Comparison of ENCODE assay signal across 16 cellular contexts in genomic region chr22:22878801-22879674, GRCh38. TPM values are rescaled to one million over a fixed set of nuclear protein-coding genes. Genes with fewer than 3 reads are reported as not detected.
DNase-seq lines count a peak whose midpoint lies in the region; TF ChIP-seq lines count a peak whose summit lies in the region.
"Had no signal": no experiment of that assay in that cellular context is flagged by ENCODE, and none has a peak within 500 bp of the region (broad histone marks: within the 10 kb centered on the region; RNA-seq: fewer than 3 reads in every experiment).

No MANE protein-coding gene starts in this region.

- no peak overlapping the region for H3K4me3 Mint-ChIP-seq in activated naive CD4-positive, alpha-beta T cell treated with anti-CD3 and anti-CD28 coated beads for 36 hours

- H3K27ac ChIP-seq in HUES6 (ENCODE audit: low read depth, low read length), result no peak overlapping the region
- no peak overlapping the region for H3K27ac ChIP-seq in coronary artery
- H3K27ac ChIP-seq in vagina, result no peak overlapping the region
- no peak overlapping the region for H3K27ac ChIP-seq in Peyer's patch
- H3K27ac ChIP-seq: brain microvascular endothelial cell, dorsolateral prefrontal cortex had no signal

- H3K4me1 Mint-ChIP-seq in activated naive CD4-positive, alpha-beta T cell treated with anti-CD3 and anti-CD28 coated beads for 36 hours (ENCODE audit: low read depth), result peaks cover under 1% of the 10 kb centered on the region

- H3K36me3 ChIP-seq in HUES6 (ENCODE audit: control insufficient read depth, insufficient read depth, low read length), result no peaks in the 10 kb centered on the region
- no peaks in the 10 kb centered on the region for H3K36me3 ChIP-seq in vagina
- H3K36me3 ChIP-seq in Peyer's patch, result no peaks in the 10 kb centered on the region
- H3K36me3 ChIP-seq: brain microvascular endothelial cell had no signal

- no peak for TF ChIP-seq CTCF in coronary artery (IDR thresholded peaks at IDR 0.05)
- TF ChIP-seq CTCF in vagina (IDR thresholded peaks at IDR 0.05), result no peak
- TF ChIP-seq CTCF in Peyer's patch (IDR thresholded peaks at IDR 0.05), result no peak

- H3K36me3 Mint-ChIP-seq in activated naive CD4-positive, alpha-beta T cell treated with anti-CD3 and anti-CD28 coated beads for 36 hours (ENCODE audit: low read depth), result no peaks in the 10 kb centered on the region

- H3K27ac Mint-ChIP-seq in activated naive CD4-positive, alpha-beta T cell treated with anti-CD3 and anti-CD28 coated beads for 36 hours, result no peak overlapping the region

- H3K9me3 ChIP-seq in HUES6 (ENCODE audit: control insufficient read depth, insufficient read depth, low read depth, low read length) (no peaks in the 10 kb centered on the region), vagina (no peaks in the 10 kb centered on the region), Peyer's patch (peaks cover 0 to 5% (median 0%) of the 10 kb centered on the region in 4 donors)

- H3K4me3 ChIP-seq in HUES6 (ENCODE audit: low read depth, low read length) (no peak overlapping the region), coronary artery (no peak overlapping the region), vagina (no peak overlapping the region), Peyer's patch (no peak overlapping the region)
- H3K4me3 ChIP-seq: dorsolateral prefrontal cortex had no signal

- TF ChIP-seq POLR2A in vagina (IDR thresholded peaks at IDR 0.05) (no peak), Peyer's patch (IDR thresholded peaks at IDR 0.05) (no peak)

- CTCF ChIA-PET in activated naive CD4-positive, alpha-beta T cell treated with anti-CD3 and anti-CD28 coated beads for 36 hours (lab: Charles Lee), result interaction anchor here (0.7 to 6.8 kb wide), 12 partner anchors 28 to 133 kb away, joined by 3 to 120 read pairs (median 4); no protein-coding TSS in a partner anchor

- no peaks in the 10 kb centered on the region for H3K27me3 Mint-ChIP-seq in activated naive CD4-positive, alpha-beta T cell treated with anti-CD3 and anti-CD28 coated beads for 36 hours (ENCODE audit: low read depth)

- H3K27me3 ChIP-seq in HUES6 (ENCODE audit: control insufficient read depth, insufficient read depth, low read length) (peaks cover 56% of the 10 kb centered on the region), vagina (no peaks in the 10 kb centered on the region), Peyer's patch (no peaks in the 10 kb centered on the region)

- peak overlapping the region; percentile 4 for H3K9ac ChIP-seq in HUES6 (ENCODE audit: low read length)

- H3K4me1 ChIP-seq in HUES6 (ENCODE audit: control insufficient read depth, insufficient read depth, low read length) (no peaks in the 10 kb centered on the region), vagina (no peaks in the 10 kb centered on the region), Peyer's patch (no peaks in the 10 kb centered on the region)

- H3K9me3 Mint-ChIP-seq in activated naive CD4-positive, alpha-beta T cell treated with anti-CD3 and anti-CD28 coated beads for 36 hours, result peaks cover 2% of the 10 kb centered on the region

- DNase-seq in activated naive CD4-positive, alpha-beta T cell treated with anti-CD3 and anti-CD28 coated beads for 36 hours, result peak; percentile 13
- no peak for DNase-seq in activated naive CD4-positive, alpha-beta T cell (lab: John Stamatoyannopoulos, UW)
- DNase-seq in coronary artery (ENCODE audit: low spot score) (peak; percentile 68), vagina (ENCODE audit: extremely low spot score in 2 of 2) (peak; percentile 43 to 47), activated gamma-delta T cell (lab: John Stamatoyannopoulos, UW) (no peak), Peyer's patch (no peak), A172 (ENCODE audit: low spot score) (no peak)
- DNase-seq: activated naive CD4-positive, alpha-beta T cell treated with anti-CD3 and anti-CD28 coated beads, Interleukin-2, amount 50 U/mL, for 16 hours; brain microvascular endothelial cell; dorsolateral prefrontal cortex; HCEC 1CT; substantia nigra had no signal

- intact Hi-C loops in activated naive CD4-positive, alpha-beta T cell treated with anti-CD3 and anti-CD28 coated beads for 36 hours (cut with micrococcal nuclease), result no loop called here
- intact Hi-C loops in vagina (cut with DNase I), result no loop called here

RNA-seq across cellular contexts. Expression of gene IGLL5, which starts 8.6 kb away (rescaled TPM):
- not detected for total RNA-seq in activated naive CD4-positive, alpha-beta T cell treated with anti-CD3 and anti-CD28 coated beads for 36 hours
- total RNA-seq in vagina, result 1.7 TPM
- total RNA-seq in Peyer's patch, result 10 to 100 TPM in 1 of 4 donors, 1 to 10 TPM in 2, not detected in 1; 1.1 to 35.5 (median 6.0) TPM
- not detected in 2 replicates for total RNA-seq in A172 (2014; rRNA removed; shearing (Covaris generic))
- total RNA-seq: fibroblast of lung, myocyte, pulmonary artery endothelial cell had no signal

Comparison
In these comparisons a context has a peak if more than half of its experiments do, and no peak if none do; other contexts are left out.
1. DNase-seq: peak in activated naive CD4-positive, alpha-beta T cell treated with anti-CD3 and anti-CD28 coated beads for 36 hours (single experiment), coronary artery (single experiment) and vagina (2 of 2); none in activated naive CD4-positive, alpha-beta T cell (0 of 4), activated gamma-delta T cell (single experiment), Peyer's patch (0 of 3) and A172 (single experiment).